In the genomic region with DNA sequence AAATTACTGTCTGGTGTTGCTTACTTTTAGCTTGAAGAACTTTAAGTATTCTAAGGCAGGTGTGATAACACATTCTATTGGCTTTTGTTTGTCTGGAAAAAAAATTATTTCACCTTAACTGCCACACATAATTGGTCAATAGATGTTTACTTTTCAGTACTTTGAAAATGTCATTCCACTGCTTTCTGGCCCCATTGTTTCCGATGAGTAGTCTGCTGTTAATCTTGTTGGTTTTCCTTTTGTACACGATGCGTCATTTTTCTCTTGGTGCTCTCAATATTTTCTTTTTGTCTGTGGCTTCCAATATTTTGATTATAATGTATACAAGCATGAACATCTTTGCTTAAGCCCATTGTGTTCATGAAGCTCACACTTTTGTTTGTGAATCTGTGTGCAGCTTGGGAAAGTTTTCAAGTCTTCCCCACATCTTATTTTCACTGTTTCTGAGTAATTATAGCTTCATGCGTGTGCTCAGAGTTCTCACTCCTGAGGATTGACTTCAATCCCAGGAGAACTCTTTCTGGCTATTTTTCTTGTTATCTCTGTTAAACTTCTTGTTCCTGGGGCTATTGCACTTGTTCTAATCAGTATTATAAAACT, we compare ENCODE assay signal across 28 cellular contexts.
"Had no signal": no experiment of that assay in that cellular context is flagged by ENCODE, and none has a peak within 500 bp of the region (broad histone marks: within the 10 kb centered on the region; RNA-seq: fewer than 3 reads in every experiment).

No MANE protein-coding gene starts in this region.

- H3K4me3 ChIP-seq: SJCRH30 had no signal

- H3K27me3 ChIP-seq: SJCRH30 had no signal

- H3K4me1 Mint-ChIP-seq: activated CD4-positive, alpha-beta memory T cell treated with anti-CD3 and anti-CD28 coated beads, Interleukin-2, amount 10 ng/mL, durations not matched to agents 7 days and 5 days; activated CD4-positive, alpha-beta T cell treated with anti-CD3 and anti-CD28 coated beads for 36 hours; activated T-helper 17 cell treated with anti-CD3 and anti-CD28 coated beads, Interleukin-2, amount 50 U/mL, for 72 hours; brain had no signal

- FAIRE-seq: astrocyte, colon had no signal

- H3K27ac Mint-ChIP-seq: activated CD4-positive, alpha-beta memory T cell treated with anti-CD3 and anti-CD28 coated beads, Interleukin-2, amount 10 ng/mL, durations not matched to agents 7 days and 5 days; activated CD4-positive, alpha-beta T cell treated with anti-CD3 and anti-CD28 coated beads for 36 hours; activated naive CD4-positive, alpha-beta T cell treated with anti-CD3 and anti-CD28 coated beads for 36 hours; activated naive CD8-positive, alpha-beta T cell; activated T-helper 17 cell treated with anti-CD3 and anti-CD28 coated beads, Interleukin-2, amount 50 U/mL, for 72 hours; brain had no signal

- H3K4me2 ChIP-seq: SK-N-SH had no signal

- H3K36me3 ChIP-seq: SJCRH30 had no signal

- H3K27ac ChIP-seq: SJCRH30, VCaP had no signal

- H3K4me1 ChIP-seq: SJCRH30 had no signal

- ATAC-seq: activated CD4-positive, alpha-beta T cell treated with anti-CD3 and anti-CD28 coated beads for 36 hours; activated T-helper 17 cell treated with anti-CD3 and anti-CD28 coated beads, Interleukin-2, amount 50 U/mL, for 72 hours; Panc1 had no signal

- H3K27me3 Mint-ChIP-seq: activated CD4-positive, alpha-beta memory T cell treated with anti-CD3 and anti-CD28 coated beads, Interleukin-2, amount 10 ng/mL, durations not matched to agents 7 days and 5 days; activated CD4-positive, alpha-beta T cell treated with anti-CD3 and anti-CD28 coated beads for 36 hours; activated naive CD8-positive, alpha-beta T cell; activated T-helper 17 cell treated with anti-CD3 and anti-CD28 coated beads, Interleukin-2, amount 50 U/mL, for 72 hours had no signal

- DNase-seq: activated CD4-positive, alpha-beta memory T cell treated with anti-CD3 and anti-CD28 coated beads, Interleukin-2, amount 10 ng/mL, durations not matched to agents 7 days and 5 days; activated CD4-positive, alpha-beta T cell treated with anti-CD3 and anti-CD28 coated beads for 36 hours; activated CD4-positive, alpha-beta T cell treated with anti-CD3 and anti-CD28 coated beads, Interleukin-2, amount 50 U/mL, for 1 hour; activated gamma-delta T cell; activated naive CD4-positive, alpha-beta T cell treated with anti-CD3 and anti-CD28 coated beads for 36 hours; activated T-cell treated with anti-CD3 and anti-CD28 coated beads for 4 hours; activated T-cell treated with anti-CD3 and anti-CD28 coated beads, Interleukin-2, amount 50 U/mL, for 48 hours; amygdala; Karpas-422; NCI-H1417 treated with DMSO at 0.1 percent for 48 hours; NCI-H1694; NCI-H2029; NCI-H2227 treated with DMSO at 0.1 percent for 48 hours; NCI-H446 treated with DMSO at 0.1 percent for 48 hours; NCI-H524 treated with DMSO at 0.1 percent for 48 hours; NCI-H748 treated with DMSO at 0.1 percent for 48 hours; Right ventricle myocardium superior; RPMI8226; SJCRH30; SK-N-SH; T-helper 1 cell had no signal

- H3K36me3 Mint-ChIP-seq: activated naive CD8-positive, alpha-beta T cell; brain had no signal

- H3K4me3 Mint-ChIP-seq: activated CD4-positive, alpha-beta memory T cell treated with anti-CD3 and anti-CD28 coated beads, Interleukin-2, amount 10 ng/mL, durations not matched to agents 7 days and 5 days; activated CD4-positive, alpha-beta T cell treated with anti-CD3 and anti-CD28 coated beads for 36 hours; activated naive CD4-positive, alpha-beta T cell treated with anti-CD3 and anti-CD28 coated beads for 36 hours; activated naive CD8-positive, alpha-beta T cell; activated T-helper 17 cell treated with anti-CD3 and anti-CD28 coated beads, Interleukin-2, amount 50 U/mL, for 72 hours; brain had no signal

- H3K9ac ChIP-seq: SK-N-SH had no signal
